23 cellular contexts compared by ENCODE assay signal in the genomic region with DNA sequence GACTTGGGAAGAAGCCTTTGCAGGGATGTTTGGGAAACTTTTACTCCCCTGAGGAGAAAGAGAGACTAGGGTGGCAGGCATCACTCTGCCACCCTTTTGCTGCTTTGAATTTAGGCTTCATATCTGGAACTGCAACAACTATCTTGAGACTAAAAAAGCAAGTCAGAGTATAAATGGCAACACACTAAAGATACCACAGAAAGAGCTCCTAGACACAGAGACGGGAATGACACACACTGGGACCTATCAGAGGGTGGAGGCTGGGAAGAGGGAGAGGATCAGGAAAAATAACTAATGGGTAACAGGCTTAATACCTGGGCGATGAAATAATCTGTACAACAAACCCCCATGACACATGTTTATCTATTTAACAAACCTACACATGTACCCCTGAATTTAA.
"Had no signal": no experiment of that assay in that cellular context is flagged by ENCODE, and none has a peak within 500 bp of the region (broad histone marks: within the 10 kb centered on the region; RNA-seq: fewer than 3 reads in every experiment).

No MANE protein-coding gene starts in this region.

- DNase-seq: IMR-90, Karpas-422, KG1, MG63, NCI-H1092, NCI-H1105 treated with DMSO at 0.1 percent for 48 hours, NCI-H1417 treated with DMSO at 0.1 percent for 48 hours, NCI-H146, NCI-H187, NCI-H2029, NCI-H2081 treated with DMSO at 0.1 percent for 48 hours, NCI-H2171, NCI-H226, NCI-H446, NCI-H510A, NCI-H524 treated with DMSO at 0.1 percent for 48 hours, NCI-H69, NCI-H774, RPMI8226, SHP77 treated with DMSO at 0.1 percent for 48 hours, SJCRH30 had no signal

- H3K36me3 ChIP-seq: MG63, SJCRH30 had no signal

- ATAC-seq: HepG2, SK-N-SH treated with all-trans-retinoic acid at 6 μM for 48 hours had no signal

- H3K27me3 ChIP-seq: MG63, SJCRH30 had no signal

- H3K4me1 ChIP-seq: SJCRH30 had no signal

- H3K9me3 ChIP-seq: MG63, SJCRH30 had no signal

- H3K27ac ChIP-seq: SJCRH30 had no signal

- H3K4me3 ChIP-seq: MG63, SJCRH30 had no signal
